Comparison of ENCODE assay signal across 18 cellular contexts in the genomic region with DNA sequence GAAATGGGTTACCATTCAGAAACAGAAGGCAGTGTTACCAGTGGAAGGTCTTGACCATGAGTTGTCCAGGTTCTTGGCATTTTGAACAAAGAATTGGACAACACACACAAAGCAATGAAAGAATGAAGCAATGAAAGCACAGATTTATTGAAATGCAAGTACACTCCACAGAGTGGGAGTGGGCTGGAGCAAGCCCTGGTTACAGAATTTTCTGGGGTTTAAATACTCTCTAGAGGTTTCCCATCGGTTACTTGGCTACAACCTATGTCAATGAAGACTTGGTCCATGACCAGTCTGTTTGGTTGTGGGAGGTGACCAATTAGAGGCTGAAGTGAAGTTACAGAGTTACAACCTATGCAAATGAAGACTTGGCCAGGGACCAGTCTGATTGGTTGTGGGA.
A peak's percentile ranks its signal among the peaks of the same experiment; 100 is the strongest.
DNase-seq lines count a peak whose midpoint lies in the region; ATAC-seq and TF ChIP-seq lines count a peak whose summit lies in the region.
"Had no signal": no experiment of that assay in that cellular context is flagged by ENCODE, and none has a peak within 500 bp of the region (broad histone marks: within the 10 kb centered on the region; RNA-seq: fewer than 3 reads in every experiment).

No MANE protein-coding gene starts in this region.

- intact Hi-C loops in CD14-positive monocyte (cut with micrococcal nuclease) = no loop called here

- H3K4me3 Mint-ChIP-seq in endothelial cell (ENCODE audit: unreplicated experiment) (peak overlapping the region; percentile 10), CD14-positive monocyte (no peak overlapping the region)
- H3K4me3 Mint-ChIP-seq in activated T-cell treated with anti-CD3 and anti-CD28 coated beads, Interleukin-2, amount 50 U/mL, for 4 hours = no peak overlapping the region
- H3K4me3 Mint-ChIP-seq: B cell; CD4-positive, alpha-beta T cell; GM23338; H9 had no signal

- H3K9me3 Mint-ChIP-seq in endothelial cell (ENCODE audit: unreplicated experiment) = peaks cover 11% of the 10 kb centered on the region
- peaks cover 15 to 34% (median 20%) of the 10 kb centered on the region in 7 donors for H3K9me3 Mint-ChIP-seq in CD14-positive monocyte
- peaks cover 25% of the 10 kb centered on the region for H3K9me3 Mint-ChIP-seq in activated T-cell treated with anti-CD3 and anti-CD28 coated beads, Interleukin-2, amount 50 U/mL, for 4 hours

- peaks cover 2% of the 10 kb centered on the region for H3K27me3 Mint-ChIP-seq in endothelial cell (ENCODE audit: unreplicated experiment)
- H3K27me3 Mint-ChIP-seq in CD14-positive monocyte (ENCODE audit: low read depth in 3 of 3) = peaks cover 13 to 22% (median 15%) of the 10 kb centered on the region in 3 donors
- no peaks in the 10 kb centered on the region for H3K27me3 Mint-ChIP-seq in activated T-cell treated with anti-CD3 and anti-CD28 coated beads, Interleukin-2, amount 50 U/mL, for 4 hours (ENCODE audit: low read depth)
- H3K27me3 Mint-ChIP-seq: CD4-positive, alpha-beta T cell had no signal

- 0 out of 2 replicates have a peak overlapping the region, but pooled peaks have one; percentile 34 for H3K27ac ChIP-seq in 22Rv1
- H3K27ac ChIP-seq in coronary artery = no peak overlapping the region
- H3K27ac ChIP-seq: BLaER1, C4-2B had no signal

- ATAC-seq in activated T-cell treated with anti-CD3 and anti-CD28 coated beads, Interleukin-2, amount 50 U/mL, for 4 hours = no peak
- ATAC-seq: GM23338, HCT116 had no signal

- DNase-seq in Caki2 (ENCODE audit: low read depth) = peak; percentile 23
- DNase-seq in endothelial cell (ENCODE audit: low spot score) = no peak
- DNase-seq in coronary artery (ENCODE audit: low spot score) = no peak
- DNase-seq in CD14-positive monocyte (ENCODE audit: low spot score) = no peak
- no peak for DNase-seq in activated T-cell treated with anti-CD3 and anti-CD28 coated beads, Interleukin-2, amount 50 U/mL, for 4 hours
- DNase-seq: Calu3; CD4-positive, alpha-beta T cell; CD8-positive, alpha-beta memory T cell; DMS53; DMS79 treated with DMSO at 0.1 percent for 48 hours; GF-D8; H9 had no signal

- no peak for TF ChIP-seq CTCF in 22Rv1 (IDR thresholded peaks at IDR 0.05)
- no peak for TF ChIP-seq CTCF in endothelial cell (IDR thresholded peaks at IDR 0.05; ENCODE audit: unreplicated experiment)
- TF ChIP-seq CTCF in coronary artery (IDR thresholded peaks at IDR 0.05) = no peak
- TF ChIP-seq CTCF in CD14-positive monocyte (IDR thresholded peaks at IDR 0.05) = no peak

- in situ Hi-C loops in Caki2 (cut with HindIII; ENCODE audit: low pct_unique_long_range_greater_than_20kb, low sequenced_read_pairs) = no loop called here

- no peak overlapping the region for H3K27ac Mint-ChIP-seq in endothelial cell (ENCODE audit: unreplicated experiment)
- no peak overlapping the region for H3K27ac Mint-ChIP-seq in CD14-positive monocyte
- H3K27ac Mint-ChIP-seq: B cell; CD4-positive, alpha-beta T cell; GM23338; H9 had no signal

- H3K36me3 Mint-ChIP-seq in endothelial cell (ENCODE audit: low read depth, unreplicated experiment) = peaks cover 29% of the 10 kb centered on the region
- H3K36me3 Mint-ChIP-seq in CD14-positive monocyte = peaks cover 0 to 3% of the 10 kb centered on the region in 2 donors
- H3K36me3 Mint-ChIP-seq in activated T-cell treated with anti-CD3 and anti-CD28 coated beads, Interleukin-2, amount 50 U/mL, for 4 hours (ENCODE audit: insufficient read depth) = peaks cover 4% of the 10 kb centered on the region

- H3K4me1 Mint-ChIP-seq in endothelial cell (ENCODE audit: unreplicated experiment) (peaks cover 9% of the 10 kb centered on the region), CD14-positive monocyte (peaks cover 3% of the 10 kb centered on the region)
- H3K4me1 Mint-ChIP-seq in activated T-cell treated with anti-CD3 and anti-CD28 coated beads, Interleukin-2, amount 50 U/mL, for 4 hours (ENCODE audit: low read depth) = no peaks in the 10 kb centered on the region

- H3K4me3 ChIP-seq in coronary artery = no peak overlapping the region
- H3K4me3 ChIP-seq: BLaER1, GM23338 had no signal
